Comparison of ENCODE assay signal across 27 cellular contexts in genomic region chr2:117293012-117293411, GRCh38.
"Had no signal": no experiment of that assay in that cellular context is flagged by ENCODE, and none has a peak within 500 bp of the region (broad histone marks: within the 10 kb centered on the region; RNA-seq: fewer than 3 reads in every experiment).

No MANE protein-coding gene starts in this region.

- ATAC-seq: stimulated activated effector memory CD8-positive, alpha-beta T cell treated with anti-CD3 and anti-CD28 coated beads, Interleukin-12 subunit alpha, Interleukin-12 subunit beta, amount 100 ng/mL, for 72 hours; stimulated activated memory B cell treated with anti-CD40 and anti-IgM and Interleukin-4, amounts not matched to agents 10 μg/mL and 1 μg/mL and 100 μg/mL, for 72 hours; stimulated activated naive B cell treated with anti-CD40 and anti-IgM and Interleukin-4, amounts not matched to agents 10 μg/mL and 1 μg/mL and 100 μg/mL, for 72 hours; stimulated activated naive CD8-positive, alpha-beta T cell treated with anti-CD3 and anti-CD28 coated beads, Interleukin-15, amount 100 ng/mL, for 72 hours; stimulated activated naive CD8-positive, alpha-beta T cell treated with anti-CD3 and anti-CD28 coated beads, Interleukin-15, Interleukin-2, amounts not matched to agents 100 U/mL and 50 U/mL, for 24 hours; upper lobe of right lung had no signal

- H3K4me1 ChIP-seq: stomach, suprapubic skin, testis, thyroid gland, tibial artery, tibial nerve, transverse colon, upper lobe of left lung, upper lobe of right lung, uterus, vagina had no signal

- H3K27me3 ChIP-seq: stomach, suprapubic skin, testis, thyroid gland, tibial artery, tibial nerve, transverse colon, upper lobe of left lung, upper lobe of right lung, uterus, vagina had no signal

- FAIRE-seq: urothelium cell line had no signal

- H3K27ac ChIP-seq: stomach, suprapubic skin, testis, thoracic aorta, thyroid gland, tibial artery, tibial nerve, transverse colon, upper lobe of left lung, upper lobe of right lung, uterus, vagina had no signal

- DNase-seq: stimulated activated CD4-positive, alpha-beta T cell treated with anti-CD3 and anti-CD28 coated beads, Interleukin-2, amount 100 ng/mL, for 48 hours; stimulated activated CD4-positive, alpha-beta T cell treated with anti-CD3 and anti-CD28 coated beads, Interleukin-4, amount 100 ng/mL, for 1 hour; stimulated activated CD4-positive, alpha-beta T cell treated with anti-CD3 and anti-CD28 coated beads, Interleukin-4, amount 100 ng/mL, for 24 hours; stimulated activated CD4-positive, alpha-beta T cell treated with anti-CD3 and anti-CD28 coated beads, Interleukin-4, amount 100 ng/mL, for 4 hours; stimulated activated CD8-positive, alpha-beta memory T cell treated with anti-CD3 and anti-CD28 coated beads, Interleukin-4, amount 100 ng/mL, for 48 hours; stimulated activated naive B cell treated with anti-CD40 and anti-IgM and Interleukin-4, amounts not matched to agents 10 μg/mL and 1 μg/mL and 100 μg/mL, for 72 hours; stimulated activated naive CD4-positive, alpha-beta T cell; stimulated activated naive CD4-positive, alpha-beta T cell treated with Interleukin-2 at 50 U/mL for 16 hours; stimulated activated naive CD8-positive, alpha-beta T cell treated with anti-CD3 and anti-CD28 coated beads, Interleukin-15, amount 100 ng/mL, for 72 hours; stimulated activated naive CD8-positive, alpha-beta T cell treated with anti-CD3 and anti-CD28 coated beads, Interleukin-15, Interleukin-2, amounts not matched to agents 100 U/mL and 50 U/mL, for 24 hours; stomach; substantia nigra; testis; thyroid gland; tibial artery; transverse colon; trophoblast cell; upper lobe of left lung; upper lobe of right lung; uterus had no signal

- H3K4me3 ChIP-seq: stomach, suprapubic skin, testis, thoracic aorta, thyroid gland, tibial artery, tibial nerve, transverse colon, upper lobe of left lung, upper lobe of right lung, uterus, vagina had no signal

- H3K36me3 ChIP-seq: stomach, suprapubic skin, thoracic aorta, thyroid gland, tibial artery, tibial nerve, transverse colon, upper lobe of left lung, upper lobe of right lung, vagina had no signal

- H3K9me3 ChIP-seq: stomach, suprapubic skin, testis, thoracic aorta, thyroid gland, tibial artery, tibial nerve, transverse colon, upper lobe of left lung, upper lobe of right lung, uterus, vagina had no signal
